Comparison of ENCODE assay signal across 12 cellular contexts in genomic region chr17:28563475-28563874, GRCh38. TPM values are rescaled to one million over a fixed set of nuclear protein-coding genes. Genes with fewer than 3 reads are reported as not detected.
DNase-seq lines count a peak whose midpoint lies in the region; ATAC-seq and TF ChIP-seq lines count a peak whose summit lies in the region.
"Had no signal": no experiment of that assay in that cellular context is flagged by ENCODE, and none has a peak within 500 bp of the region (broad histone marks: within the 10 kb centered on the region; RNA-seq: fewer than 3 reads in every experiment).

No MANE protein-coding gene starts in this region.

- H3K79me2 ChIP-seq in osteoblast (ENCODE audit: insufficient read depth, low read length) = peaks cover 24% of the 10 kb centered on the region

- H3K4me3 ChIP-seq in brain microvascular endothelial cell (ENCODE audit: low read depth, low read length) (no peak overlapping the region), osteoblast (ENCODE audit: insufficient read depth, low read length) (no peak overlapping the region)
- H3K4me3 ChIP-seq: neural progenitor cell had no signal

- peaks cover 19% of the 10 kb centered on the region for H3K36me3 ChIP-seq in brain microvascular endothelial cell (replicated peaks)
- peaks cover 13% of the 10 kb centered on the region for H3K36me3 ChIP-seq in osteoblast (ENCODE audit: insufficient read depth, low read length)
- H3K36me3 ChIP-seq: neural progenitor cell had no signal

- no peak for TF ChIP-seq CTCF in brain microvascular endothelial cell (IDR thresholded peaks at IDR 0.05; ENCODE audit: low read depth, low read length, missing control alignments)
- no peak for TF ChIP-seq CTCF in osteoblast (IDR thresholded peaks at IDR 0.05; ENCODE audit: extremely low read depth, low read depth, low read length)

- H4K20me1 ChIP-seq in osteoblast (ENCODE audit: insufficient read depth, low read length) = peaks cover 3% of the 10 kb centered on the region

- in situ Hi-C loops in ACHN (cut with HindIII; ENCODE audit: low pct_ligation_motif_present, low pct_unique_long_range_greater_than_20kb, low sequenced_read_pairs) = no loop called here
- in situ Hi-C loops in brain microvascular endothelial cell (cut with HindIII; ENCODE audit: low pct_ligation_motif_present, low sequenced_read_pairs) = no loop called here

- H3K27me3 ChIP-seq in brain microvascular endothelial cell (replicated peaks) = no peaks in the 10 kb centered on the region
- H3K27me3 ChIP-seq in osteoblast (ENCODE audit: insufficient read depth, low read length) = no peaks in the 10 kb centered on the region
- H3K27me3 ChIP-seq: neural progenitor cell had no signal

- H3K4me1 ChIP-seq in osteoblast (ENCODE audit: insufficient read depth, low read length) = peaks cover 6% of the 10 kb centered on the region
- H3K4me1 ChIP-seq: neural progenitor cell had no signal

- no peak overlapping the region for H3K27ac ChIP-seq in brain microvascular endothelial cell
- no peak overlapping the region for H3K27ac ChIP-seq in osteoblast (ENCODE audit: low read depth, low read length)
- H3K27ac ChIP-seq: neural progenitor cell had no signal

- no peak overlapping the region for H2AFZ ChIP-seq in osteoblast (ENCODE audit: low read length)
- H2AFZ ChIP-seq: neural progenitor cell had no signal

- no peaks in the 10 kb centered on the region for H3K9me3 ChIP-seq in osteoblast (ENCODE audit: low read depth, low read length)

- DNase-seq in ACHN = peak; percentile 98
- peak; percentile 61 for DNase-seq in HK-2 (ENCODE audit: unreplicated experiment)
- peak; percentile 36 for DNase-seq in brain microvascular endothelial cell
- DNase-seq in left kidney (ENCODE audit: low read depth, low spot score) = peak; percentile 26
- no peak for DNase-seq in iPS-NIHi11 (ENCODE audit: low spot score)
- no peak for DNase-seq in osteoblast (ENCODE audit: insufficient read length, low spot score, missing footprints)
- DNase-seq in T-helper 9 cell = no peak
- DNase-seq: activated naive CD4-positive, alpha-beta T cell treated with Interleukin-2 at 50 U/mL for 16 hours; AML-193; GDM1 had no signal

- ATAC-seq in GM21367 (IDR thresholded peaks at IDR 0.05; ENCODE audit: unreplicated experiment) = no peak

- H3K4me2 ChIP-seq in osteoblast (ENCODE audit: insufficient read depth, low read length) = no peak overlapping the region
- H3K4me2 ChIP-seq: neural progenitor cell had no signal

RNA-seq across cellular contexts. Expression of gene PIGS, which starts 7.8 kb away (rescaled TPM):
- 49.9 and 54.5 TPM in 2 replicates for total RNA-seq in osteoblast

RNA-seq across cellular contexts. Expression of gene UNC119, which starts 11.1 kb away (rescaled TPM):
- total RNA-seq in osteoblast = 23.2 and 25.0 TPM in 2 replicates

RNA-seq across cellular contexts. Expression of gene ALDOC, which starts 13.2 kb away (rescaled TPM):
- 9.4 and 17.0 TPM in 2 replicates for total RNA-seq in osteoblast

RNA-seq across cellular contexts. Expression of gene SPAG5, which starts 35.4 kb away (rescaled TPM):
- 4.3 and 6.2 TPM in 2 replicates for total RNA-seq in osteoblast

RNA-seq across cellular contexts. Expression of gene RSKR, which starts 50.5 kb away (rescaled TPM):
- total RNA-seq in osteoblast = 4.1 and 4.3 TPM in 2 replicates

Comparison
In these comparisons a context has a peak if more than half of its experiments do, and no peak if none do; other contexts are left out.
1. DNase-seq: peak in ACHN (single experiment), HK-2 (single experiment), brain microvascular endothelial cell (single experiment) and left kidney (single experiment); none in iPS-NIHi11 (single experiment), osteoblast (single experiment) and T-helper 9 cell (single experiment).